In genomic region chr7:101880536-101881443, GRCh38 we compare ENCODE assay signal across 1 cellular context.
TF ChIP-seq lines count a peak whose summit lies in the region.

No MANE protein-coding gene starts in this region.

TF ChIP-seq in K562, 482 proteins besides CTCF, POLR2A, EP300 and RAD21 (continued from another document and continues in another):
- TF ChIP-seq ZNF644 (tag; IDR thresholded peaks at IDR 0.05; ENCODE audit: low read depth) (no peak), ZNF592 (IDR thresholded peaks at IDR 0.05) (no peak), ZNF408 (CRISPR knock-in tag; IDR thresholded peaks at IDR 0.05; ENCODE audit: low read depth) (no peak), POLR2AphosphoS5 (IDR thresholded peaks at IDR 0.05; ENCODE audit: control insufficient read depth, insufficient read depth, low read depth, low read length) (no peak), HMG20A (CRISPR knock-in tag; conservative IDR thresholded peaks at IDR 0.05) (no peak), NFE2L1 (tag; IDR thresholded peaks at IDR 0.05; ENCODE audit: borderline replicate concordance, low read depth) (no peak), L3MBTL2 (IDR thresholded peaks at IDR 0.05) (no peak), ZFP30 (CRISPR knock-in tag; IDR thresholded peaks at IDR 0.05; ENCODE audit: borderline replicate concordance) (no peak), ZNF311 (CRISPR knock-in tag; IDR thresholded peaks at IDR 0.05) (no peak), POLR3A (IDR thresholded peaks at IDR 0.05; ENCODE audit: borderline replicate concordance, extremely low read depth, insufficient read depth, insufficient read length) (no peak), NR2C1 (IDR thresholded peaks at IDR 0.05) (no peak), NR2C1 (tag; IDR thresholded peaks at IDR 0.05) (no peak), HDAC6 (IDR thresholded peaks at IDR 0.05; ENCODE audit: low read depth, low read length) (no peak), TCF3 (CRISPR knock-in tag; IDR thresholded peaks at IDR 0.05) (no peak), ZNF232 (CRISPR knock-in tag; IDR thresholded peaks at IDR 0.05) (no peak), TAF9B (IDR thresholded peaks at IDR 0.05; ENCODE audit: partially characterized antibody) (no peak), PTBP1 (IDR thresholded peaks at IDR 0.05; ENCODE audit: low read depth, low read length) (no peak), MTF1 (CRISPR knock-in tag; IDR thresholded peaks at IDR 0.05; ENCODE audit: borderline replicate concordance) (no peak), CBX3 (IDR thresholded peaks at IDR 0.05; ENCODE audit: borderline replicate concordance in 1 of 2, low read length in 2 of 2) (no peak), ZNF212 (CRISPR knock-in tag; IDR thresholded peaks at IDR 0.05) (no peak), E2F1 (CRISPR knock-in tag; IDR thresholded peaks at IDR 0.05) (no peak), ZBTB49 (CRISPR knock-in tag; IDR thresholded peaks at IDR 0.05; ENCODE audit: borderline replicate concordance) (no peak), MTA3 (IDR thresholded peaks at IDR 0.05; ENCODE audit: borderline replicate concordance) (no peak), FOXM1 (IDR thresholded peaks at IDR 0.05; ENCODE audit: low read depth) (no peak), FOXM1 (CRISPR knock-in tag; IDR thresholded peaks at IDR 0.05; ENCODE audit: low read depth) (no peak), ZNF778 (CRISPR knock-in tag; IDR thresholded peaks at IDR 0.05) (no peak), TCF7 (IDR thresholded peaks at IDR 0.05; ENCODE audit: borderline replicate concordance) (no peak), CTCFL (IDR thresholded peaks at IDR 0.05; ENCODE audit: borderline replicate concordance, insufficient read depth, low read depth, low read length, poor library complexity, severe bottlenecking) (no peak), ZNF57 (CRISPR knock-in tag; IDR thresholded peaks at IDR 0.05) (no peak), PHF8 (IDR thresholded peaks at IDR 0.05; ENCODE audit: borderline replicate concordance, low read length) (no peak), HDAC2 (IDR thresholded peaks at IDR 0.05) (no peak), GTF2F1 (IDR thresholded peaks at IDR 0.05; ENCODE audit: low read depth, low read length) (no peak), MAFK (IDR thresholded peaks at IDR 0.05; ENCODE audit: low read length) (peak; percentile 27; the same call in 1 of the 2 replicates), CBX8 (IDR thresholded peaks at IDR 0.05; ENCODE audit: borderline replicate concordance, extremely low read depth, low read depth, low read length, poor library complexity, severe bottlenecking) (no peak), CHD7 (IDR thresholded peaks at IDR 0.05; ENCODE audit: low read depth, low read length) (no peak), CBFA2T3 (IDR thresholded peaks at IDR 0.05) (no peak), ZNF764 (CRISPR knock-in tag; IDR thresholded peaks at IDR 0.05; ENCODE audit: low read depth) (no peak), HMGN3 (IDR thresholded peaks at IDR 0.05; ENCODE audit: borderline replicate concordance, extremely low read depth, insufficient read length, low read depth, low read length) (peak; percentile 27), NEUROD1 (IDR thresholded peaks at IDR 0.05; ENCODE audit: borderline replicate concordance, low read depth, low read length, partially characterized antibody) (no peak)
